8 cellular contexts compared by ENCODE assay signal in the genomic region with DNA sequence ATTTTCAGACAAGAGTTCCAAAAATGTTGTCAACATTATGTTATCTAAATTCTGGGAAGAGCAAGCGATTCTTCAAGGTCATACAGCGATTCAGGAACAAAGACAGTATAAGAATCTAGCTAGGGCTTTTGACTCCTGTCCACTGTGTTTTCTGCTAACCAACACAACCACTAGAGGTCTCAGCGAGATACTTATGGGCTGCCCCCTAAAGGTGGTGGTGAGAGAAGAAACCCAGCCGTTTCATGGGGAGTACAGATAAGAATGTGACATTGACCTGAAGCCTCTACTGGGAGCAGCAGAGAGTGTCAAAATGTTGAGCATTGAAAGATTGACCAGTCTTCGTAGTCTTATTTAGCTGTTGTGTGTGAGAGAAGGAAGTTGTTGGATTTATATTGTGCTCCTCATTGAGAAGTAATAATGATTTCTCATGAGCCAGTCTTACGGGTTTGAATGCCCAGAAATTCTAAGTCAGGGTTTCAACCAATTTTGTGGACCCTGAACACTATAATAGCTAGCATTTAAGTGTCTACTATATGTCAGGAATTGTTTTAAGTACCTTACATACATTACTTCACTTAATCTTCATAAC.
DNase-seq lines count a peak whose midpoint lies in the region; ATAC-seq and TF ChIP-seq lines count a peak whose summit lies in the region.

No MANE protein-coding gene starts in this region.

- no peak overlapping the region for H3K27ac ChIP-seq in osteoblast (ENCODE audit: low read depth, low read length)

- peaks cover 11% of the 10 kb centered on the region for H3K4me1 ChIP-seq in osteoblast (ENCODE audit: insufficient read depth, low read length)

- no peaks in the 10 kb centered on the region for H4K20me1 ChIP-seq in osteoblast (ENCODE audit: insufficient read depth, low read length)

- H2AFZ ChIP-seq in osteoblast (ENCODE audit: low read length) = no peak overlapping the region

- no peak overlapping the region for H3K4me3 ChIP-seq in osteoblast (ENCODE audit: insufficient read depth, low read length)

- peak; percentile 96 for TF ChIP-seq CTCF in osteoblast (IDR thresholded peaks at IDR 0.05; ENCODE audit: extremely low read depth, low read depth, low read length)

- H3K4me2 ChIP-seq in osteoblast (ENCODE audit: insufficient read depth, low read length) = no peak overlapping the region

- ATAC-seq in GM19452 (IDR thresholded peaks at IDR 0.05; ENCODE audit: unreplicated experiment) (peak; percentile 100), HG03457 (IDR thresholded peaks at IDR 0.05; ENCODE audit: unreplicated experiment) (peak; percentile 100)

- H3K9me3 ChIP-seq in osteoblast (ENCODE audit: low read depth, low read length) = no peaks in the 10 kb centered on the region

- no peaks in the 10 kb centered on the region for H3K27me3 ChIP-seq in osteoblast (ENCODE audit: insufficient read depth, low read length)

- no peaks in the 10 kb centered on the region for H3K79me2 ChIP-seq in osteoblast (ENCODE audit: insufficient read depth, low read length)

- DNase-seq in DMS 273 treated with DMSO at 0.1 percent for 48 hours (lab: John Stamatoyannopoulos, UW) (peak; percentile 37), NCI-H526 treated with DMSO at 0.1 percent for 48 hours (lab: John Stamatoyannopoulos, UW) (peak; percentile 84), fibroblast of gingiva (ENCODE audit: low read depth) (peak; percentile 64), osteoblast (ENCODE audit: insufficient read length, low spot score, missing footprints) (peak; percentile 60), NCI-H187 (lab: John Stamatoyannopoulos, UW) (no peak)
- peak; percentile 69 for DNase-seq in activated CD8-positive, alpha-beta memory T cell treated with anti-CD3 and anti-CD28 coated beads for 24 hours

- H3K36me3 ChIP-seq in osteoblast (ENCODE audit: insufficient read depth, low read length) = no peaks in the 10 kb centered on the region

Comparison
In these comparisons a context has a peak if more than half of its experiments do, and no peak if none do; other contexts are left out.
1. DNase-seq: peak in DMS 273 treated with DMSO at 0.1 percent for 48 hours (single experiment), NCI-H526 treated with DMSO at 0.1 percent for 48 hours (single experiment), activated CD8-positive, alpha-beta memory T cell treated with anti-CD3 and anti-CD28 coated beads for 24 hours (single experiment), fibroblast of gingiva (single experiment) and osteoblast (single experiment); none in NCI-H187 (0 of 2).